In genomic region chr3:52361454-52361853, GRCh38 we compare ENCODE assay signal across 25 cellular contexts.
"Had no signal": no experiment of that assay in that cellular context is flagged by ENCODE, and none has a peak within 500 bp of the region (broad histone marks: within the 10 kb centered on the region; RNA-seq: fewer than 3 reads in every experiment).

No MANE protein-coding gene starts in this region.

- DNase-seq: colonic mucosa; cortex of kidney; effector CD8-positive, alpha-beta T cell; effector memory CD8-positive, alpha-beta T cell; endodermal cell; erythroblast; esophagus squamous epithelium; foreskin fibroblast; foreskin melanocyte; gastrocnemius medialis; glutamatergic neuron; head of caudate nucleus; heart right ventricle; hippocampal formation; immature natural killer cell; islet precursor cell; left cardiac atrium; left ventricle myocardium superior; lower lobe of right lung; mesenchymal stem cell; mucosa of descending colon; naive B cell had no signal

- H3K4me3 ChIP-seq: colonic mucosa, esophagus squamous epithelium, gastrocnemius medialis, heart right ventricle, left lung, lower lobe of right lung, mucosa of descending colon had no signal

- H3K4me1 ChIP-seq: colonic mucosa, esophagus squamous epithelium, gastrocnemius medialis, heart right ventricle, left lung, lower lobe of right lung had no signal

- H3K36me3 ChIP-seq: colonic mucosa had no signal

- H3K27ac ChIP-seq: colonic mucosa, epithelial cell of prostate, esophagus squamous epithelium, gastrocnemius medialis, heart right ventricle, left lung, lower lobe of right lung had no signal

- FAIRE-seq: endometrium had no signal

- H3K9me3 ChIP-seq: colonic mucosa, esophagus squamous epithelium, gastrocnemius medialis, heart right ventricle, left lung, lower lobe of right lung, mucosa of descending colon had no signal

- H3K27me3 ChIP-seq: colonic mucosa, esophagus squamous epithelium, gastrocnemius medialis, heart right ventricle, left lung had no signal
